ENCODE assay signal across 20 cellular contexts in genomic region chr20:17659801-17660200, GRCh38. TPM values are rescaled to one million over a fixed set of nuclear protein-coding genes. Genes with fewer than 3 reads are reported as not detected.
DNase-seq lines count a peak whose midpoint lies in the region; ATAC-seq and TF ChIP-seq lines count a peak whose summit lies in the region.
"Had no signal": no experiment of that assay in that cellular context is flagged by ENCODE, and none has a peak within 500 bp of the region (broad histone marks: within the 10 kb centered on the region; RNA-seq: fewer than 3 reads in every experiment).

No MANE protein-coding gene starts in this region.

- peak; percentile 6 for DNase-seq in activated T-cell treated with anti-CD3 and anti-CD28 coated beads, Interleukin-2, amount 50 U/mL, for 1 hour
- DNase-seq in activated T-cell treated with anti-CD3 and anti-CD28 coated beads for 4 hours (no peak), astrocyte of the cerebellum (ENCODE audit: low read depth) (no peak), type B pancreatic cell (ENCODE audit: extremely low spot score, unreplicated experiment) (no peak), OCI-M1 (lab: John Stamatoyannopoulos, UW) (no peak)
- DNase-seq: activated CD8-positive, alpha-beta memory T cell treated with anti-CD3 and anti-CD28 coated beads, Interleukin-2, amount 10 ng/mL, durations not matched to agents 7 days and 5 days; central memory CD4-positive, alpha-beta T cell; hippocampal formation; left ventricle myocardium inferior; naive thymus-derived CD8-positive, alpha-beta T cell; NCI-H1048; NCI-H2171 treated with DMSO at 0.1 percent for 48 hours; NK-92 treated with Interleukin-12 subunit alpha and Interleukin-12 subunit beta, amount 100 ng/mL, for 24 hours had no signal

- H3K27ac ChIP-seq in liver (ENCODE audit: low read depth in 1 of 2, low read length in 2 of 2), result peak overlapping the region; percentile 14 to 78
- H3K27ac ChIP-seq: VCaP had no signal

- peaks cover 46% of the 10 kb centered on the region for H3K36me3 Mint-ChIP-seq in type B pancreatic cell

- no peaks in the 10 kb centered on the region for H3K27me3 ChIP-seq in liver (ENCODE audit: control insufficient read depth in 4 of 4, insufficient read depth in 4 of 4, low read length in 3 of 4)
- H3K27me3 ChIP-seq: right lobe of liver had no signal

- peaks cover 15 to 41% (median 38%) of the 10 kb centered on the region in 4 donors for H3K4me1 ChIP-seq in liver (ENCODE audit: control insufficient read depth in 4 of 4, insufficient read depth in 4 of 4, low read length in 3 of 4)

- peaks cover 42% of the 10 kb centered on the region for H3K4me1 Mint-ChIP-seq in type B pancreatic cell (ENCODE audit: unreplicated experiment)

- no peak overlapping the region for H3K27ac Mint-ChIP-seq in type B pancreatic cell
- H3K27ac Mint-ChIP-seq: activated CD8-positive, alpha-beta memory T cell treated with anti-CD3 and anti-CD28 coated beads, Interleukin-2, amount 10 ng/mL, durations not matched to agents 7 days and 5 days; activated naive CD4-positive, alpha-beta T cell treated with anti-CD3 and anti-CD28 coated beads, Interleukin-2, amount 50 U/mL, for 72 hours had no signal

- no peak for TF ChIP-seq RAD21 in liver (IDR thresholded peaks at IDR 0.05)

- H3K9me3 ChIP-seq in liver (ENCODE audit: control insufficient read depth in 4 of 4, low read length in 3 of 4), result peaks cover 0 to 2% (median 0%) of the 10 kb centered on the region in 4 donors
- H3K9me3 ChIP-seq: left ventricle myocardium inferior, right lobe of liver had no signal

- no peaks in the 10 kb centered on the region for H3K27me3 Mint-ChIP-seq in type B pancreatic cell
- H3K27me3 Mint-ChIP-seq: activated CD8-positive, alpha-beta memory T cell treated with anti-CD3 and anti-CD28 coated beads, Interleukin-2, amount 10 ng/mL, durations not matched to agents 7 days and 5 days; naive thymus-derived CD8-positive, alpha-beta T cell had no signal

- H3K36me3 ChIP-seq in liver (ENCODE audit: control insufficient read depth in 4 of 4, insufficient read depth in 3 of 4, low read depth in 1 of 4, low read length in 3 of 4), result peaks cover 4 to 37% (median 28%) of the 10 kb centered on the region in 4 donors

- 98% methylated on average over 5 of the region's 5 CpGs for WGBS in liver

- no peak overlapping the region for H3K9ac ChIP-seq in liver (ENCODE audit: low read depth in 1 of 2, low read length in 2 of 2)

- in situ Hi-C loops in astrocyte of the cerebellum (cut with HindIII; ENCODE audit: low sequenced_read_pairs), result no loop called here

- H3K4me3 ChIP-seq in astrocyte of the cerebellum (ENCODE audit: low read depth, low read length) (no peak overlapping the region), liver (ENCODE audit: low read depth in 1 of 3, low read length in 3 of 3) (no peak overlapping the region)
- H3K4me3 ChIP-seq: left ventricle myocardium inferior, right lobe of liver had no signal

- peaks cover 11% of the 10 kb centered on the region for H3K9me3 Mint-ChIP-seq in type B pancreatic cell

- ATAC-seq in GM21381 (IDR thresholded peaks at IDR 0.05; ENCODE audit: unreplicated experiment) (no peak), HG02610 (IDR thresholded peaks at IDR 0.05; ENCODE audit: unreplicated experiment) (no peak)
- ATAC-seq: activated CD8-positive, alpha-beta memory T cell treated with anti-CD3 and anti-CD28 coated beads, Interleukin-2, amount 10 ng/mL, durations not matched to agents 7 days and 5 days; activated naive CD4-positive, alpha-beta T cell treated with anti-CD3 and anti-CD28 coated beads, Interleukin-2, amount 50 U/mL, for 72 hours; naive thymus-derived CD8-positive, alpha-beta T cell; right lobe of liver had no signal

- TF ChIP-seq CTCF in astrocyte of the cerebellum (IDR thresholded peaks at IDR 0.05; ENCODE audit: low read depth, low read length, missing control alignments) (peak; percentile 11), liver (IDR thresholded peaks at IDR 0.05; ENCODE audit: low read depth, low read length, missing input control) (no peak), type B pancreatic cell (conservative IDR thresholded peaks at IDR 0.05) (peak; percentile 45)

- H3K4me3 Mint-ChIP-seq in type B pancreatic cell, result no peak overlapping the region
- H3K4me3 Mint-ChIP-seq: activated CD8-positive, alpha-beta memory T cell treated with anti-CD3 and anti-CD28 coated beads, Interleukin-2, amount 10 ng/mL, durations not matched to agents 7 days and 5 days; naive thymus-derived CD8-positive, alpha-beta T cell had no signal

TF ChIP-seq in liver, 16 proteins besides CTCF, POLR2A, EP300 and RAD21:
- TF ChIP-seq, protein P1, sequence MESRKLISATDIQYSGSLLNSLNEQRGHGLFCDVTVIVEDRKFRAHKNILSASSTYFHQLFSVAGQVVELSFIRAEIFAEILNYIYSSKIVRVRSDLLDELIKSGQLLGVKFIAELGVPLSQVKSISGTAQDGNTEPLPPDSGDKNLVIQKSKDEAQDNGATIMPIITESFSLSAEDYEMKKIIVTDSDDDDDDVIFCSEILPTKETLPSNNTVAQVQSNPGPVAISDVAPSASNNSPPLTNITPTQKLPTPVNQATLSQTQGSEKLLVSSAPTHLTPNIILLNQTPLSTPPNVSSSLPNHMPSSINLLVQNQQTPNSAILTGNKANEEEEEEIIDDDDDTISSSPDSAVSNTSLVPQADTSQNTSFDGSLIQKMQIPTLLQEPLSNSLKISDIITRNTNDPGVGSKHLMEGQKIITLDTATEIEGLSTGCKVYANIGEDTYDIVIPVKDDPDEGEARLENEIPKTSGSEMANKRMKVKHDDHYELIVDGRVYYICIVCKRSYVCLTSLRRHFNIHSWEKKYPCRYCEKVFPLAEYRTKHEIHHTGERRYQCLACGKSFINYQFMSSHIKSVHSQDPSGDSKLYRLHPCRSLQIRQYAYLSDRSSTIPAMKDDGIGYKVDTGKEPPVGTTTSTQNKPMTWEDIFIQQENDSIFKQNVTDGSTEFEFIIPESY (IDR thresholded peaks at IDR 0.05), result no peak
- TF ChIP-seq YY1 (IDR thresholded peaks at IDR 0.05) (no peak), FOXA2 (IDR thresholded peaks at IDR 0.05) (no peak), MAX (IDR thresholded peaks at IDR 0.05) (no peak), GABPA (IDR thresholded peaks at IDR 0.05 in 1 of 2, conservative IDR thresholded peaks at IDR 0.05 in 1 of 2) (no peak), RXRA (IDR thresholded peaks at IDR 0.05) (no peak), NR2F2 (IDR thresholded peaks at IDR 0.05) (no peak), JUND (IDR thresholded peaks at IDR 0.05) (no peak), SP1 (IDR thresholded peaks at IDR 0.05) (no peak), FOXA1 (IDR thresholded peaks at IDR 0.05) (no peak), ATF3 (IDR thresholded peaks at IDR 0.05) (no peak), TAF1 (conservative IDR thresholded peaks at IDR 0.05) (no peak), HNF4G (IDR thresholded peaks at IDR 0.05) (no peak), EGR1 (IDR thresholded peaks at IDR 0.05; ENCODE audit: low read depth in 2 of 2) (no peak), HNF4A (conservative IDR thresholded peaks at IDR 0.05) (no peak), REST (IDR thresholded peaks at IDR 0.05) (no peak)

RNA-seq across cellular contexts. Expression of gene RRBP1, which starts 22.2 kb away (rescaled TPM):
- 100 to 1,000 TPM in 1 of 2 donors, 10 to 100 TPM in 1; 81.8 to 202 TPM for total RNA-seq in liver
- 100 to 1,000 TPM in 1 of 2 donors, 10 to 100 TPM in 1; 75.4 to 178 TPM for polyA plus RNA-seq in liver
- 161 and 230 TPM in 2 replicates for total RNA-seq in type B pancreatic cell (ENCODE audit: low replicate concordance)

RNA-seq across cellular contexts. Expression of gene BANF2, which starts 40.0 kb away (rescaled TPM):
- total RNA-seq in liver, result not detected
- not detected for polyA plus RNA-seq in liver
- not detected in 2 replicates for total RNA-seq in type B pancreatic cell (ENCODE audit: low replicate concordance)
- total RNA-seq: activated CD8-positive, alpha-beta memory T cell treated with anti-CD3 and anti-CD28 coated beads, Interleukin-2, amount 10 ng/mL, durations not matched to agents 7 days and 5 days; activated naive CD4-positive, alpha-beta T cell treated with anti-CD3 and anti-CD28 coated beads, Interleukin-2, amount 50 U/mL, for 72 hours; left ventricle myocardium inferior; naive thymus-derived CD8-positive, alpha-beta T cell; right lobe of liver; SK-MEL-5 had no signal
- polyA plus RNA-seq: naive thymus-derived CD8-positive, alpha-beta T cell had no signal
